In genomic region chr7:121336579-121336978, GRCh38 we compare ENCODE assay signal across 2 cellular contexts.
TF ChIP-seq lines count a peak whose summit lies in the region.

No MANE protein-coding gene starts in this region.

TF ChIP-seq in HEK293, 187 proteins besides CTCF, POLR2A, EP300 and RAD21 (continues in another document):
- TF ChIP-seq PRDM4 (tag by site-specific recombination; IDR thresholded peaks at IDR 0.05) (peak; percentile 72), PRDM2 (tag by site-specific recombination; IDR thresholded peaks at IDR 0.05; ENCODE audit: borderline replicate concordance) (no peak), IKZF3 (tag by site-specific recombination; IDR thresholded peaks at IDR 0.05) (peak; percentile 54; the same call in 1 of the 2 replicates), MZF1 (tag by site-specific recombination; IDR thresholded peaks at IDR 0.05; ENCODE audit: borderline replicate concordance) (peak; percentile 38; the same call in 1 of the 2 replicates), ZNF366 (tag by site-specific recombination; conservative IDR thresholded peaks at IDR 0.05) (0 out of 2 replicates have a peak, but pooled peaks have one; percentile 29), ZNF664 (tag by site-specific recombination; IDR thresholded peaks at IDR 0.05) (peak; percentile 96), OSR2 (tag by site-specific recombination; IDR thresholded peaks at IDR 0.05) (peak; percentile 51; the same call in 1 of the 2 replicates), PRDM6 (tag by site-specific recombination; IDR thresholded peaks at IDR 0.05) (peak; percentile 94), ZNF449 (tag by site-specific recombination; IDR thresholded peaks at IDR 0.05) (0 out of 2 replicates have a peak, but pooled peaks have one; percentile 50), RBAK (tag by site-specific recombination; IDR thresholded peaks at IDR 0.05) (no peak)

TF ChIP-seq in K562, 482 proteins besides CTCF, POLR2A, EP300 and RAD21 (continued from another document):
- TF ChIP-seq FOXP4 (CRISPR knock-in tag; IDR thresholded peaks at IDR 0.05; ENCODE audit: borderline replicate concordance): no peak
- TF ChIP-seq ZFP30 (CRISPR knock-in tag; IDR thresholded peaks at IDR 0.05; ENCODE audit: borderline replicate concordance): no peak
- TF ChIP-seq CBX2 (IDR thresholded peaks at IDR 0.05; ENCODE audit: insufficient read depth, low read length, poor library complexity, severe bottlenecking): no peak
- TF ChIP-seq FOXO4 (CRISPR knock-in tag; IDR thresholded peaks at IDR 0.05): no peak
- no peak for TF ChIP-seq ZBTB1 (CRISPR knock-in tag; IDR thresholded peaks at IDR 0.05; ENCODE audit: borderline replicate concordance, low read depth)
- no peak for TF ChIP-seq SMARCC2 (IDR thresholded peaks at IDR 0.05; ENCODE audit: low read depth)
- TF ChIP-seq DIDO1 (tag; IDR thresholded peaks at IDR 0.05; ENCODE audit: low read depth): no peak
